ENCODE assay signal across 32 cellular contexts in the genomic region with DNA sequence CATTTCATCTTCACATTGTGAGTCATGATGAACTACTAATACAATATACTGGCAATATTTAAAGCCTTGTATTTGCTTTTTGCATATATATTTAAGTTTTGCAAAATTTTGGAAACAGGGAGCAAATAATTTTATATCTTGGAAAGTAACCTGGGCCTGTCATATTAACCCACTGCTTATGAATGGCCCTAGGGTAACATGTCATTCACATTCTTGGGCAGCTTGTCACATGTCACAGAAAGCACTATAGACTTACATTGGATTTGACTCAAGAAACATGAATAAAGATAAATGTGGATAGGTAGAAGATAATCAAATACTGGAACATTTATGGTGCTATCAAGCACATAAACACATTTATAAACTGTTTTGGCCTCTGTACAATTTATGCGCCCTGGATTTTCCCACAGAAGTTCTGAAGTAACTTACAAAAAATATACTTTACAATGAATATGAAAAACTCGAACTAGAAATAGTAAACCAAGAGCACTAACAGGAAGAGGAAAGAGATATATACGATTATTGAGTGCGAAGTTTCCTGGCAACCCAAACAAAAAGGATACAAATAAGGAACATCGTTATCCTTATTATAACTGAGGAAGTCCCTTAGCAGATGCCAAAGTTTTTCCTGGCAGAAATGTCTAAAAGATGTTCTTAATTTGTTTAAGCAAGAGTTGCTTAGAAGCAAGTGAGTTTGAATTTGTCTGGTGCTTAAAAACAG.
DNase-seq lines count a peak whose midpoint lies in the region; ATAC-seq and TF ChIP-seq lines count a peak whose summit lies in the region.
"Had no signal": no experiment of that assay in that cellular context is flagged by ENCODE, and none has a peak within 500 bp of the region (broad histone marks: within the 10 kb centered on the region; RNA-seq: fewer than 3 reads in every experiment).

No MANE protein-coding gene starts in this region.

- ATAC-seq in left ventricle myocardium superior (peak; percentile 38), left cardiac atrium (no peak), right cardiac atrium (peak; percentile 25 to 60)
- ATAC-seq: A549; effector memory CD8-positive, alpha-beta T cell; esophagus mucosa; Panc1; stimulated activated effector memory CD8-positive, alpha-beta T cell treated with anti-CD3 and anti-CD28 coated beads, Interleukin-12 subunit alpha, Interleukin-12 subunit beta, amount 100 ng/mL, for 72 hours had no signal

- no peak for TF ChIP-seq CTCF in GM10266 (IDR thresholded peaks at IDR 0.05; ENCODE audit: control insufficient read depth, insufficient read depth, low read depth, missing control alignments)

- intact Hi-C loops in left ventricle myocardium superior (cut with micrococcal nuclease) (no loop called here), left cardiac atrium (cut with DNase I) (no loop called here), right cardiac atrium (cut with DNase I) (no loop called here)

- H3K27ac ChIP-seq in right cardiac atrium (ENCODE audit: low read length) = no peak overlapping the region
- H3K27ac ChIP-seq: A549, brain microvascular endothelial cell, colonic mucosa, ovary, SJCRH30, vagina had no signal

- H3K9me3 ChIP-seq in right cardiac atrium (ENCODE audit: control insufficient read depth, low read length) = no peaks in the 10 kb centered on the region
- H3K9me3 ChIP-seq: A549, BE2C, colonic mucosa, ovary, SJCRH30, testis, vagina had no signal

- no peak for DNase-seq in left ventricle myocardium superior
- DNase-seq in left cardiac atrium = no peak
- peak; percentile 67 for DNase-seq in dermis blood vessel endothelial cell
- no peak for DNase-seq in right cardiac atrium
- no peak for DNase-seq in SW 1271 (lab: John Stamatoyannopoulos, UW)
- DNase-seq in NOMO-1 treated with dmso at 0.1 percent for 144 hours (lab: John Stamatoyannopoulos, UW; ENCODE audit: unreplicated experiment) = no peak
- no peak for DNase-seq in Kasumi-1 (lab: John Stamatoyannopoulos, UW)
- no peak for DNase-seq in GM10266 (ENCODE audit: extremely low spot score)
- DNase-seq: activated CD4-positive, alpha-beta T cell treated with anti-CD3 and anti-CD28 coated beads, Interleukin-2, amount 50 U/mL, for 4 hours; activated naive CD4-positive, alpha-beta T cell treated with anti-CD3 and anti-CD28 coated beads for 36 hours; BE2C; brain microvascular endothelial cell; CD8-positive, alpha-beta memory T cell; colonic mucosa; DMS 273 treated with DMSO at 0.1 percent for 48 hours; effector memory CD8-positive, alpha-beta T cell; NCI-H1092 treated with DMSO at 0.1 percent for 48 hours; NCI-H1930; NCI-H526; nephron progenitor cell; NK-92 treated with Interleukin-12 subunit alpha and Interleukin-12 subunit beta, amount 100 ng/mL, for 24 hours; ovary; SJCRH30; stimulated activated CD4-positive, alpha-beta T cell treated with anti-CD3 and anti-CD28 coated beads, Interleukin-12 subunit alpha, Interleukin-12 subunit beta, amount 100 ng/mL, for 4 hours; stimulated activated CD4-positive, alpha-beta T cell treated with anti-CD3 and anti-CD28 coated beads, Interleukin-4, amount 100 ng/mL, for 24 hours; testis had no signal

- no peak overlapping the region for H3K4me3 ChIP-seq in right cardiac atrium (ENCODE audit: low read length)
- H3K4me3 ChIP-seq: A549, colonic mucosa, lung, ovary, SJCRH30, testis, vagina had no signal

- H3K27me3 ChIP-seq in right cardiac atrium (ENCODE audit: control insufficient read depth, insufficient read depth) = no peaks in the 10 kb centered on the region
- H3K27me3 ChIP-seq: BE2C, brain microvascular endothelial cell, colonic mucosa, ovary, SJCRH30, testis, vagina had no signal

- peaks cover 8% of the 10 kb centered on the region for H3K4me1 ChIP-seq in right cardiac atrium (ENCODE audit: control insufficient read depth, insufficient read depth, low read length)
- H3K4me1 ChIP-seq: A549, colonic mucosa, SJCRH30, testis had no signal

- WGBS in right cardiac atrium = 24% methylated on average over 5 of the region's 5 CpGs

Comparison
In these comparisons a context has a peak if more than half of its experiments do, and no peak if none do; other contexts are left out.
1. ATAC-seq: peak in left ventricle myocardium superior (single experiment) and right cardiac atrium (2 of 2); none in left cardiac atrium (0 of 2).